Comparison of ENCODE assay signal across 20 cellular contexts in genomic region chrX:153951683-153952372, GRCh38. TPM values are rescaled to one million over a fixed set of nuclear protein-coding genes. Genes with fewer than 3 reads are reported as not detected.
DNase-seq lines count a peak whose midpoint lies in the region; ATAC-seq and TF ChIP-seq lines count a peak whose summit lies in the region.
"Had no signal": no experiment of that assay in that cellular context is flagged by ENCODE, and none has a peak within 500 bp of the region (broad histone marks: within the 10 kb centered on the region; RNA-seq: fewer than 3 reads in every experiment).

No MANE protein-coding gene starts in this region.

- no peak for ATAC-seq in HG03354 (IDR thresholded peaks at IDR 0.05; ENCODE audit: poor library complexity, severe bottlenecking, unreplicated experiment)
- ATAC-seq: GM23338; lower lobe of right lung; naive thymus-derived CD8-positive, alpha-beta T cell; stimulated activated naive B cell treated with anti-CD40 and anti-IgM and Interleukin-4, amounts not matched to agents 10 μg/mL and 1 μg/mL and 100 μg/mL, for 72 hours had no signal

- H3K9me3 Mint-ChIP-seq in MCF 10A (ENCODE audit: unreplicated experiment) = no peaks in the 10 kb centered on the region
- H3K9me3 Mint-ChIP-seq in progenitor cell of endocrine pancreas (ENCODE audit: low read depth) = no peaks in the 10 kb centered on the region
- H3K9me3 Mint-ChIP-seq: activated CD4-positive, alpha-beta memory T cell treated with anti-CD3 and anti-CD28 coated beads, Interleukin-2, amount 10 ng/mL, durations not matched to agents 7 days and 5 days; activated T-helper 2 cell treated with anti-CD3 and anti-CD28 coated beads, Interferon-gamma antibody, Interleukin-2, Interleukin-4, amounts not matched to agents 10 μg/mL and 5 μg/mL and 100 μg/mL, durations not matched to agents 14 hours and 24 hours and 36 hours; GM23338; naive thymus-derived CD8-positive, alpha-beta T cell; stimulated activated naive B cell treated with anti-CD40 and anti-IgM and Interleukin-4, amounts not matched to agents 10 μg/mL and 1 μg/mL and 100 μg/mL, for 72 hours had no signal

- H3K27ac ChIP-seq in mammary epithelial cell (ENCODE audit: insufficient read depth, low read depth, low read length) (no peak overlapping the region), muscle layer of colon (ENCODE audit: low read depth, low read length) (peak overlapping the region; percentile 69), uterus (peak overlapping the region; percentile 79 to 88)
- H3K27ac ChIP-seq: hepatocyte, lower lobe of right lung had no signal

- H3K79me2 ChIP-seq in mammary epithelial cell (ENCODE audit: insufficient read depth, low read length) = no peaks in the 10 kb centered on the region
- H3K79me2 ChIP-seq: hepatocyte had no signal

- H3K4me3 ChIP-seq in mammary epithelial cell (replicated peaks in 1 of 3; ENCODE audit: insufficient read depth in 1 of 3, low read depth in 2 of 3, low read length in 3 of 3) (no peak overlapping the region), muscle layer of colon (ENCODE audit: low read depth in 1 of 2, low read length in 2 of 2) (no peak overlapping the region), uterus (no peak overlapping the region)
- H3K4me3 ChIP-seq: GM23338, hepatocyte, lower lobe of right lung, testis had no signal

- H3K9me3 ChIP-seq in mammary epithelial cell (replicated peaks; ENCODE audit: insufficient read depth, low read length) (peaks cover 2% of the 10 kb centered on the region), muscle layer of colon (ENCODE audit: low read length) (no peaks in the 10 kb centered on the region), uterus (no peaks in the 10 kb centered on the region)
- H3K9me3 ChIP-seq: lower lobe of right lung, testis had no signal

- H2AFZ ChIP-seq in mammary epithelial cell (ENCODE audit: low read depth, low read length) = no peak overlapping the region
- H2AFZ ChIP-seq: GM23338, hepatocyte had no signal

- no peak for TF ChIP-seq POLR2A in uterus (IDR thresholded peaks at IDR 0.05)

- H3K9ac ChIP-seq in mammary epithelial cell (ENCODE audit: insufficient read depth, low read length) (no peak overlapping the region), muscle layer of colon (ENCODE audit: low read length) (no peak overlapping the region)

- intact Hi-C loops in MCF 10A (cut with micrococcal nuclease) = no loop called here
- intact Hi-C loops in mammary epithelial cell (cut with micrococcal nuclease) = no loop called here
- intact Hi-C loops in uterus (cut with DNase I; ENCODE audit: low total_unique reads) = loop anchor here (5.0 kb wide), 1 partner anchor 190 kb away; the partner anchor contains the start of gene PLXNB3

- H4K20me1 ChIP-seq in mammary epithelial cell (ENCODE audit: insufficient read depth, low read length) = no peaks in the 10 kb centered on the region

- H3K27me3 Mint-ChIP-seq in MCF 10A (ENCODE audit: insufficient read depth, unreplicated experiment) (no peaks in the 10 kb centered on the region), progenitor cell of endocrine pancreas (no peaks in the 10 kb centered on the region)
- H3K27me3 Mint-ChIP-seq: activated CD4-positive, alpha-beta memory T cell treated with anti-CD3 and anti-CD28 coated beads, Interleukin-2, amount 10 ng/mL, durations not matched to agents 7 days and 5 days; activated naive CD8-positive, alpha-beta T cell; naive thymus-derived CD8-positive, alpha-beta T cell; stimulated activated naive B cell treated with anti-CD40 and anti-IgM and Interleukin-4, amounts not matched to agents 10 μg/mL and 1 μg/mL and 100 μg/mL, for 72 hours had no signal

- H3K36me3 ChIP-seq in mammary epithelial cell (ENCODE audit: insufficient read depth, low read length) = no peaks in the 10 kb centered on the region
- peaks cover 41% of the 10 kb centered on the region for H3K36me3 ChIP-seq in muscle layer of colon (ENCODE audit: insufficient read depth, low read length)
- no peaks in the 10 kb centered on the region for H3K36me3 ChIP-seq in uterus

- no peaks in the 10 kb centered on the region for H3K4me1 Mint-ChIP-seq in MCF 10A (ENCODE audit: insufficient read depth, unreplicated experiment)
- H3K4me1 Mint-ChIP-seq in progenitor cell of endocrine pancreas (ENCODE audit: low read depth) = peaks cover 3% of the 10 kb centered on the region

- POLR2A ChIA-PET in MCF 10A (lab: Yijun Ruan, JAX) = interaction anchor here (0.8 kb wide), 1 partner anchor 21 kb away, joined by 3 read pairs; the partner anchor contains the start of gene TMEM187

- H3K36me3 Mint-ChIP-seq in MCF 10A (ENCODE audit: insufficient read depth, unreplicated experiment) = peaks cover 87% of the 10 kb centered on the region
- H3K36me3 Mint-ChIP-seq in progenitor cell of endocrine pancreas (ENCODE audit: insufficient read depth) = peaks cover 35% of the 10 kb centered on the region
- H3K36me3 Mint-ChIP-seq: activated naive CD8-positive, alpha-beta T cell had no signal

- H3K4me1 ChIP-seq in mammary epithelial cell (ENCODE audit: insufficient read depth, low read length) (no peaks in the 10 kb centered on the region), muscle layer of colon (ENCODE audit: insufficient read depth, low read length) (peaks cover 30% of the 10 kb centered on the region), uterus (no peaks in the 10 kb centered on the region)

- no peak overlapping the region for H3K4me2 ChIP-seq in mammary epithelial cell (ENCODE audit: insufficient read depth, low read depth, low read length)
- H3K4me2 ChIP-seq: GM23338, hepatocyte had no signal

- 95% methylated on average over 18 of the region's 28 CpGs for whole genome bisulfite sequencing in mammary epithelial cell (ENCODE audit: low coverage, missing lambda C conversion rate)

- DNase-seq in MCF 10A (ENCODE audit: unreplicated experiment) (no peak), mammary epithelial cell (no peak), uterus (no peak), progenitor cell of endocrine pancreas (ENCODE audit: low spot score, unreplicated experiment) (no peak)
- DNase-seq: activated CD4-positive, alpha-beta memory T cell treated with anti-CD3 and anti-CD28 coated beads, Interleukin-2, amount 10 ng/mL, durations not matched to agents 7 days and 5 days; activated CD4-positive, CD25-positive, alpha-beta regulatory T cell treated with anti-CD3 and anti-CD28 coated beads, Interleukin-2, amount 50 U/mL, for 72 hours; aorta; EL; lower lobe of right lung; naive thymus-derived CD8-positive, alpha-beta T cell; NCI-H2107; SHP77; stimulated activated naive B cell treated with anti-CD40 and anti-IgM and Interleukin-4, amounts not matched to agents 10 μg/mL and 1 μg/mL and 100 μg/mL, for 72 hours; testis had no signal

- dilution Hi-C loops in mammary epithelial cell (cut with HindIII; ENCODE audit: low sequenced_read_pairs) = no loop called here

- TF ChIP-seq CTCF in MCF 10A (IDR thresholded peaks at IDR 0.05; ENCODE audit: unreplicated experiment) (no peak), mammary epithelial cell (conservative IDR thresholded peaks at IDR 0.05 in 1 of 2, IDR thresholded peaks at IDR 0.05 in 1 of 2; ENCODE audit: extremely low read depth in 1 of 2, insufficient read depth in 1 of 2, low read depth in 1 of 2, low read length in 2 of 2) (no peak), uterus (IDR thresholded peaks at IDR 0.05) (no peak), progenitor cell of endocrine pancreas (IDR thresholded peaks at IDR 0.05; ENCODE audit: unreplicated experiment) (no peak)

- TSS peak; percentile 7 for BruUV-seq in MCF 10A (replicated peaks; lab: Mats Ljungman, UMichigan)
- BruUV-seq in mammary epithelial cell (replicated peaks; lab: Mats Ljungman, UMichigan) = no TSS peak

- H3K27ac Mint-ChIP-seq in MCF 10A (ENCODE audit: low read depth, unreplicated experiment) = no peak overlapping the region
- H3K27ac Mint-ChIP-seq in progenitor cell of endocrine pancreas = no peak overlapping the region
- H3K27ac Mint-ChIP-seq: activated CD4-positive, alpha-beta memory T cell treated with anti-CD3 and anti-CD28 coated beads, Interleukin-2, amount 10 ng/mL, durations not matched to agents 7 days and 5 days; activated naive CD8-positive, alpha-beta T cell; activated T-helper 2 cell treated with anti-CD3 and anti-CD28 coated beads, Interferon-gamma antibody, Interleukin-2, Interleukin-4, amounts not matched to agents 10 μg/mL and 5 μg/mL and 100 μg/mL, durations not matched to agents 14 hours and 24 hours and 36 hours; GM23338; stimulated activated naive B cell treated with anti-CD40 and anti-IgM and Interleukin-4, amounts not matched to agents 10 μg/mL and 1 μg/mL and 100 μg/mL, for 72 hours had no signal

- CTCF ChIA-PET in MCF 10A (lab: Yijun Ruan, JAX) (interaction anchor here (0.6 to 5.6 kb wide), 13 partner anchors 10 to 995 kb away, joined by 3 to 51 read pairs (median 5); partner anchors contain the start of genes ARHGAP4 and PLXNB3), mammary epithelial cell (lab: Charles Lee; ENCODE audit: low non-redundant PET) (no interaction called here)

- H3K4me3 Mint-ChIP-seq in MCF 10A (ENCODE audit: unreplicated experiment) (no peak overlapping the region), progenitor cell of endocrine pancreas (ENCODE audit: low read depth) (no peak overlapping the region)
- H3K4me3 Mint-ChIP-seq: activated CD4-positive, alpha-beta memory T cell treated with anti-CD3 and anti-CD28 coated beads, Interleukin-2, amount 10 ng/mL, durations not matched to agents 7 days and 5 days; activated naive CD8-positive, alpha-beta T cell; GM23338; naive thymus-derived CD8-positive, alpha-beta T cell; stimulated activated naive B cell treated with anti-CD40 and anti-IgM and Interleukin-4, amounts not matched to agents 10 μg/mL and 1 μg/mL and 100 μg/mL, for 72 hours had no signal

- in situ Hi-C loops in mammary epithelial cell (cut with MboI; ENCODE audit: low sequenced_read_pairs in 2 of 2) = loop anchor here in 1 of 2 donors (25.0 kb wide), 1 partner anchor 190 kb away; the partner anchor contains the start of gene PLXNB3

- no peaks in the 10 kb centered on the region for H3K27me3 ChIP-seq in mammary epithelial cell (ENCODE audit: insufficient read depth, low read length)
- H3K27me3 ChIP-seq in muscle layer of colon (ENCODE audit: control insufficient read depth in 1 of 2, insufficient read depth in 2 of 2, low read length in 2 of 2) = peaks cover 0 to 6% of the 10 kb centered on the region in 2 donors
- H3K27me3 ChIP-seq in uterus = no peaks in the 10 kb centered on the region
- H3K27me3 ChIP-seq: hepatocyte, testis had no signal

RNA-seq across cellular contexts. Expression of gene RENBP, which starts 7.4 kb away (rescaled TPM):
- total RNA-seq in MCF 10A (2022) (0.23 TPM in 1 of 2 replicates, not detected in the other), mammary epithelial cell (not detected), uterus (1 to 10 TPM in 3 of 4 donors, under 1 TPM in 1; 0.77 to 5.9 (median 2.6) TPM), progenitor cell of endocrine pancreas (2.5 and 3.3 TPM in 2 replicates)
- not detected for polyA plus RNA-seq in mammary epithelial cell
- polyA minus RNA-seq in mammary epithelial cell = not detected

RNA-seq across cellular contexts. Expression of gene NAA10, which starts 17.0 kb away (rescaled TPM):
- total RNA-seq in MCF 10A (2022) (166 and 196 TPM in 2 replicates), mammary epithelial cell (100 to 1,000 TPM in 1 of 2 donors, 10 to 100 TPM in 1; 90.4 to 115 TPM), uterus (100 to 1,000 TPM in 2 of 4 donors, 10 to 100 TPM in 2; 37.9 to 198 (median 109) TPM), progenitor cell of endocrine pancreas (85.3 and 86.3 TPM in 2 replicates)
- 193 TPM for polyA plus RNA-seq in mammary epithelial cell
- polyA minus RNA-seq in mammary epithelial cell = 94.6 TPM

RNA-seq across cellular contexts. Expression of gene HCFC1, which starts 19.8 kb away (rescaled TPM):
- total RNA-seq in MCF 10A (2022) = 40.3 and 44.5 TPM in 2 replicates
- total RNA-seq in mammary epithelial cell = 10 to 100 TPM; 21.8 to 47.6 TPM
- 8.4 TPM for polyA plus RNA-seq in mammary epithelial cell
- polyA minus RNA-seq in mammary epithelial cell = 98.5 TPM
- 10 to 100 TPM; 20.9 to 65.7 (median 37.3) TPM for total RNA-seq in uterus
- 105 and 121 TPM in 2 replicates for total RNA-seq in progenitor cell of endocrine pancreas

RNA-seq across cellular contexts. Expression of gene TMEM187, which starts 20.7 kb away (rescaled TPM):
- total RNA-seq in MCF 10A (2022) (9.3 and 10.9 TPM in 2 replicates), mammary epithelial cell (1 to 10 TPM; 5.7 to 9.2 TPM), uterus (1 to 10 TPM in 3 of 4 donors, not detected in 1; 2.5 to 9.6 (median 6.2) TPM), progenitor cell of endocrine pancreas (10.2 and 11.7 TPM in 2 replicates)
- 4.6 TPM for polyA plus RNA-seq in mammary epithelial cell
- polyA minus RNA-seq in mammary epithelial cell = 1.1 TPM

RNA-seq across cellular contexts. Expression of gene ARHGAP4, which starts 25.8 kb away (rescaled TPM):
- total RNA-seq in MCF 10A (2022) (2.3 and 2.6 TPM in 2 replicates), mammary epithelial cell (1 to 10 TPM; 1.3 to 2.3 TPM), uterus (10 to 100 TPM in 2 of 4 donors, 1 to 10 TPM in 2; 5.1 to 28.3 (median 15.8) TPM), progenitor cell of endocrine pancreas (16.4 and 16.7 TPM in 2 replicates)
- polyA plus RNA-seq in mammary epithelial cell = 0.66 TPM
- polyA minus RNA-seq in mammary epithelial cell = 3.4 TPM
